16 cellular contexts compared by ENCODE assay signal in genomic region chr16:89475144-89475543, GRCh38. TPM values are rescaled to one million over a fixed set of nuclear protein-coding genes. Genes with fewer than 3 reads are reported as not detected.
A peak's percentile ranks its signal among the peaks of the same experiment; 100 is the strongest.
DNase-seq lines count a peak whose midpoint lies in the region; ATAC-seq and TF ChIP-seq lines count a peak whose summit lies in the region.
"Had no signal": no experiment of that assay in that cellular context is flagged by ENCODE, and none has a peak within 500 bp of the region (broad histone marks: within the 10 kb centered on the region; RNA-seq: fewer than 3 reads in every experiment).

No MANE protein-coding gene starts in this region.

- in situ Hi-C loops in mammary epithelial cell (cut with MboI; ENCODE audit: low sequenced_read_pairs in 2 of 2): no loop called here

- CTCF ChIA-PET in CD4-positive, alpha-beta memory T cell (lab: Charles Lee; ENCODE audit: partially characterized antibody): interaction anchor here (0.9 kb wide), 1 partner anchor 34 kb away, joined by 3 read pairs; no protein-coding TSS in a partner anchor
- CTCF ChIA-PET in HEK293 (lab: Yijun Ruan, JAX) (interaction anchor here (0.6 kb wide), 1 partner anchor 19 kb away, joined by 4 read pairs; no protein-coding TSS in a partner anchor), mammary epithelial cell (lab: Charles Lee; ENCODE audit: low non-redundant PET) (no interaction called here)

- peaks cover 100% of the 10 kb centered on the region for H3K79me2 ChIP-seq in mammary epithelial cell (ENCODE audit: insufficient read depth, low read length)

- H3K9me3 ChIP-seq in CD4-positive, alpha-beta memory T cell (ENCODE audit: control insufficient read depth in 1 of 2, low read length in 2 of 2): no peaks in the 10 kb centered on the region
- H3K9me3 ChIP-seq in HEK293 (ENCODE audit: control insufficient read depth, insufficient read depth, low read depth, low read length): no peaks in the 10 kb centered on the region
- no peaks in the 10 kb centered on the region for H3K9me3 ChIP-seq in mammary epithelial cell (replicated peaks; ENCODE audit: insufficient read depth, low read length)
- H3K9me3 ChIP-seq in colonic mucosa: no peaks in the 10 kb centered on the region
- H3K9me3 ChIP-seq: suprapubic skin had no signal

- TF ChIP-seq CTCF in HEK293 (tag by site-specific recombination; IDR thresholded peaks at IDR 0.05) (no peak), mammary epithelial cell (conservative IDR thresholded peaks at IDR 0.05 in 1 of 2, IDR thresholded peaks at IDR 0.05 in 1 of 2; ENCODE audit: extremely low read depth in 1 of 2, insufficient read depth in 1 of 2, low read depth in 1 of 2, low read length in 2 of 2) (no peak), colonic mucosa (IDR thresholded peaks at IDR 0.05) (no peak)

- 47% methylated on average over 5 of the region's 5 CpGs for WGBS in mammary epithelial cell (ENCODE audit: low coverage, missing lambda C conversion rate)

- no peak overlapping the region for H3K4me3 ChIP-seq in CD4-positive, alpha-beta memory T cell (ENCODE audit: low read length in 2 of 2)
- H3K4me3 ChIP-seq in HEK293 (ENCODE audit: low read depth, low read length) (no peak overlapping the region), mammary epithelial cell (replicated peaks in 1 of 3; ENCODE audit: insufficient read depth in 1 of 3, low read depth in 2 of 3, low read length in 3 of 3) (no peak overlapping the region), colonic mucosa (no peak overlapping the region)
- H3K4me3 ChIP-seq: neural progenitor cell, suprapubic skin had no signal

- H3K27ac ChIP-seq in CD4-positive, alpha-beta memory T cell (ENCODE audit: low read depth, low read length): no peak overlapping the region
- H3K27ac ChIP-seq in HEK293 (ENCODE audit: extremely low read depth, low read depth, low read length) (no peak overlapping the region), mammary epithelial cell (ENCODE audit: insufficient read depth, low read depth, low read length) (peak overlapping the region; percentile 93), colonic mucosa (no peak overlapping the region)
- H3K27ac ChIP-seq: neural progenitor cell had no signal

- peaks cover 18% of the 10 kb centered on the region for H4K20me1 ChIP-seq in mammary epithelial cell (ENCODE audit: insufficient read depth, low read length)

- H3K4me2 ChIP-seq in mammary epithelial cell (ENCODE audit: insufficient read depth, low read depth, low read length): no peak overlapping the region
- H3K4me2 ChIP-seq: neural progenitor cell had no signal

- H3K27me3 ChIP-seq in CD4-positive, alpha-beta memory T cell (ENCODE audit: insufficient read depth, low read length): no peaks in the 10 kb centered on the region
- H3K27me3 ChIP-seq in mammary epithelial cell (ENCODE audit: insufficient read depth, low read length) (no peaks in the 10 kb centered on the region), colonic mucosa (no peaks in the 10 kb centered on the region)
- H3K27me3 ChIP-seq: neural progenitor cell, suprapubic skin had no signal

- peaks cover 91% of the 10 kb centered on the region for H3K4me1 ChIP-seq in CD4-positive, alpha-beta memory T cell (ENCODE audit: insufficient read depth, low read length)
- H3K4me1 ChIP-seq in HEK293 (ENCODE audit: control insufficient read depth, insufficient read depth, low read length) (peaks cover 21% of the 10 kb centered on the region), mammary epithelial cell (ENCODE audit: insufficient read depth, low read length) (peaks cover 82% of the 10 kb centered on the region), colonic mucosa (peaks cover 31% of the 10 kb centered on the region)

- BruUV-seq in mammary epithelial cell (replicated peaks; lab: Mats Ljungman, UMichigan): no TSS peak

- no peaks in the 10 kb centered on the region for H3K36me3 ChIP-seq in CD4-positive, alpha-beta memory T cell (ENCODE audit: insufficient read depth, low read length)
- H3K36me3 ChIP-seq in HEK293 (ENCODE audit: control insufficient read depth in 2 of 2, insufficient read depth in 1 of 2, low read length in 2 of 2): no peaks in the 10 kb centered on the region
- no peaks in the 10 kb centered on the region for H3K36me3 ChIP-seq in mammary epithelial cell (ENCODE audit: insufficient read depth, low read length)
- no peaks in the 10 kb centered on the region for H3K36me3 ChIP-seq in colonic mucosa
- H3K36me3 ChIP-seq: neural progenitor cell, suprapubic skin had no signal

- no peak for DNase-seq in CD4-positive, alpha-beta memory T cell
- DNase-seq in mammary epithelial cell (peak; percentile 40), colonic mucosa (no peak), kidney glomerular epithelial cell (lab: John Stamatoyannopoulos, UW) (no peak), iPS-NIHi7 (ENCODE audit: extremely low spot score) (no peak)
- peak in 1 of 10 donors; percentile 44 for DNase-seq in naive thymus-derived CD8-positive, alpha-beta T cell
- DNase-seq: activated B cell treated with CpG ODN at 0.5 μM for 24 hours; activated CD8-positive, alpha-beta memory T cell treated with anti-CD3 and anti-CD28 coated beads, Interleukin-2, amount 50 U/mL, for 4 hours; activated naive CD4-positive, alpha-beta T cell treated with anti-CD3 and anti-CD28 coated beads for 36 hours; GOT3; NCI-H2081; retina; T-helper 1 cell had no signal

- H3K4me1 Mint-ChIP-seq in CD4-positive, alpha-beta memory T cell: peaks cover 64 to 96% (median 82%) of the 10 kb centered on the region in 4 donors
- peaks cover 52 to 97% (median 92%) of the 10 kb centered on the region in 4 donors for H3K4me1 Mint-ChIP-seq in naive thymus-derived CD8-positive, alpha-beta T cell

- no peak for ATAC-seq in naive thymus-derived CD8-positive, alpha-beta T cell

- H2AFZ ChIP-seq in mammary epithelial cell (ENCODE audit: low read depth, low read length): no peak overlapping the region
- H2AFZ ChIP-seq: neural progenitor cell had no signal

- no peaks in the 10 kb centered on the region for H3K27me3 Mint-ChIP-seq in CD4-positive, alpha-beta memory T cell
- no peaks in the 10 kb centered on the region for H3K27me3 Mint-ChIP-seq in naive thymus-derived CD8-positive, alpha-beta T cell
- H3K27me3 Mint-ChIP-seq: activated B cell treated with CpG ODN at 0.5 μM for 24 hours had no signal

- peaks cover 0 to 10% of the 10 kb centered on the region in 2 donors for H3K36me3 Mint-ChIP-seq in CD4-positive, alpha-beta memory T cell
- peaks cover 0 to 4% (median 2%) of the 10 kb centered on the region in 3 donors for H3K36me3 Mint-ChIP-seq in naive thymus-derived CD8-positive, alpha-beta T cell

- POLR2A ChIA-PET in CD4-positive, alpha-beta memory T cell (lab: Charles Lee; ENCODE audit: partially characterized antibody): interaction anchor here (1.3 to 1.9 kb wide), 4 partner anchors 8 to 33 kb away, joined by 4 to 17 read pairs (median 8); partner anchors contain the start of gene SPG7
- POLR2A ChIA-PET in HEK293 (lab: Yijun Ruan, JAX): interaction anchor here (1.1 kb wide), 1 partner anchor 52 kb away, joined by 3 read pairs; no protein-coding TSS in a partner anchor
- POLR2A ChIA-PET in naive thymus-derived CD8-positive, alpha-beta T cell (lab: Charles Lee): interaction anchor here (1.0 to 2.0 kb wide), 5 partner anchors 9 to 36 kb away, joined by 3 to 9 read pairs (median 4); no protein-coding TSS in a partner anchor

- intact Hi-C loops in CD4-positive, alpha-beta memory T cell (cut with micrococcal nuclease): no loop called here
- intact Hi-C loops in mammary epithelial cell (cut with micrococcal nuclease): no loop called here
- intact Hi-C loops in colonic mucosa (cut with DNase I): no loop called here

- peak overlapping the region; percentile 75 for H3K9ac ChIP-seq in mammary epithelial cell (ENCODE audit: insufficient read depth, low read length)
- H3K9ac ChIP-seq in colonic mucosa (ENCODE audit: low read depth in 2 of 2, low read length in 2 of 2): no peak overlapping the region
- H3K9ac ChIP-seq: neural progenitor cell had no signal

- H3K4me3 Mint-ChIP-seq in CD4-positive, alpha-beta memory T cell: peak overlapping the region in 6 of 8 donors; percentile 17 to 84 (median 64)
- H3K4me3 Mint-ChIP-seq in naive thymus-derived CD8-positive, alpha-beta T cell: peak overlapping the region in 9 of 10 donors; percentile 18 to 92 (median 48)
- H3K4me3 Mint-ChIP-seq: activated B cell treated with CpG ODN at 0.5 μM for 24 hours; activated naive CD4-positive, alpha-beta T cell treated with anti-CD3 and anti-CD28 coated beads for 36 hours; neural progenitor cell had no signal

- peak overlapping the region in 3 of 7 donors; percentile 6 to 85 (median 84) for H3K27ac Mint-ChIP-seq in CD4-positive, alpha-beta memory T cell
- H3K27ac Mint-ChIP-seq in naive thymus-derived CD8-positive, alpha-beta T cell: peak overlapping the region; percentile 46 to 88 (median 84)
- H3K27ac Mint-ChIP-seq: activated B cell treated with CpG ODN at 0.5 μM for 24 hours, neural progenitor cell had no signal

- dilution Hi-C loops in mammary epithelial cell (cut with HindIII; ENCODE audit: low sequenced_read_pairs): no loop called here

- H3K9me3 Mint-ChIP-seq in CD4-positive, alpha-beta memory T cell: no peaks in the 10 kb centered on the region
- peaks cover 0 to 5% (median 1%) of the 10 kb centered on the region in 9 donors for H3K9me3 Mint-ChIP-seq in naive thymus-derived CD8-positive, alpha-beta T cell
- H3K9me3 Mint-ChIP-seq: activated B cell treated with CpG ODN at 0.5 μM for 24 hours; activated naive CD4-positive, alpha-beta T cell treated with anti-CD3 and anti-CD28 coated beads for 36 hours had no signal

TF ChIP-seq in HEK293, 187 proteins besides CTCF, POLR2A, EP300 and RAD21:
- TF ChIP-seq ZIC2 (tag by site-specific recombination; IDR thresholded peaks at IDR 0.05) (0 out of 2 replicates have a peak, but pooled peaks have one; percentile 31), GLIS1 (tag by site-specific recombination; IDR thresholded peaks at IDR 0.05) (peak; percentile 74), ZSCAN30 (tag by site-specific recombination; IDR thresholded peaks at IDR 0.05) (no peak), MYNN (tag by site-specific recombination; IDR thresholded peaks at IDR 0.05; ENCODE audit: borderline replicate concordance) (peak; percentile 77)

RNA-seq across cellular contexts. Expression of gene ANKRD11, which starts 15.2 kb away (rescaled TPM):
- total RNA-seq in CD4-positive, alpha-beta memory T cell: 100 to 1,000 TPM; 229 to 246 TPM
- polyA plus RNA-seq in CD4-positive, alpha-beta memory T cell: 10 to 100 TPM in 1 of 2 donors, 1 to 10 TPM in 1; 3.9 to 49.7 TPM
- total RNA-seq in mammary epithelial cell: 100 to 1,000 TPM in 1 of 2 donors, 10 to 100 TPM in 1; 97.4 to 224 TPM
- 48.1 TPM for polyA plus RNA-seq in mammary epithelial cell
- 113 TPM for polyA minus RNA-seq in mammary epithelial cell
- total RNA-seq in naive thymus-derived CD8-positive, alpha-beta T cell: 100 to 1,000 TPM; 326 to 328 TPM
- 10 to 100 TPM in 2 of 3 donors, 1 to 10 TPM in 1; 8.9 to 61.1 (median 13.9) TPM for polyA plus RNA-seq in naive thymus-derived CD8-positive, alpha-beta T cell
- total RNA-seq in colonic mucosa: 100 to 1,000 TPM in 1 of 2 donors, 10 to 100 TPM in 1; 69.4 to 129 TPM

RNA-seq across cellular contexts. Expression of gene SPG7, which starts 33.1 kb away (rescaled TPM):
- 100 to 1,000 TPM; 157 to 160 TPM for total RNA-seq in CD4-positive, alpha-beta memory T cell
- polyA plus RNA-seq in CD4-positive, alpha-beta memory T cell: 10 to 100 TPM; 46.4 to 48.5 TPM
- total RNA-seq in mammary epithelial cell (100 to 1,000 TPM in 1 of 2 donors, 10 to 100 TPM in 1; 91.9 to 102 TPM), colonic mucosa (100 to 1,000 TPM in 1 of 2 donors, 10 to 100 TPM in 1; 85.6 to 105 TPM)
- polyA plus RNA-seq in mammary epithelial cell: 49.6 TPM
- polyA minus RNA-seq in mammary epithelial cell: 86.2 TPM
- total RNA-seq in naive thymus-derived CD8-positive, alpha-beta T cell: 100 to 1,000 TPM; 164 to 169 TPM
- 10 to 100 TPM; 44.8 to 58.2 (median 44.9) TPM for polyA plus RNA-seq in naive thymus-derived CD8-positive, alpha-beta T cell
